ENCODE assay signal across 19 cellular contexts in the genomic region with DNA sequence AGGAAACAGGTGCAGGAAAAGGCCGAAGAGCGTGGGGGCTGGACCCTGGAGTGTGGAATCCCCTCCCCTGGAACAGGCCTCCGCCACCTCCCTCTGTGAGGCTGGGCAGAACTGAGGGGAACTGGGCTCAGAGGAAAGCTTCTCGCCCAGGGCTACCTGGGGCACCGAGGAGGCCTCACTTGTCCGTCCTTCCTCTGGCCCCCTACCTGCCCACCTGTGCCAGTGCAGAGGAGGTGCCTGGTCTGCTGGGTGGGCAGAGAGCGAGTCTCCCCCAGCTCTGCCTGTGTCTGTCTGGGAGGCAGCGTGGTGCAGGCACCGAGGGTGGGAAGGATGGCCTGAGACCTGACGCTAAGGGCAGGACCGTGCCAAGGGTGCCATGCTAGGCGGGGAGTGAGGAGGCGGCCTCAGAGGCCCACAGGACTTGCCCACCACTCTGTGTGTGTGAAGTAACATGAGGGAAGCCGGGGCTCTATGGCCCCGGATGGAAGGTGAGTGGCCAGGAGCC.
"Had no signal": no experiment of that assay in that cellular context is flagged by ENCODE, and none has a peak within 500 bp of the region (broad histone marks: within the 10 kb centered on the region; RNA-seq: fewer than 3 reads in every experiment).

No MANE protein-coding gene starts in this region.

- H3K4me3 ChIP-seq: lung, thyroid gland had no signal

- H3K4me1 ChIP-seq: foreskin keratinocyte, thyroid gland had no signal

- H3K36me3 Mint-ChIP-seq: activated naive CD4-positive, alpha-beta T cell treated with anti-CD3 and anti-CD28 coated beads, Interleukin-2, amount 50 U/mL, for 72 hours; T-cell had no signal

- H3K27me3 Mint-ChIP-seq: activated CD4-positive, alpha-beta T cell treated with anti-CD3 and anti-CD28 coated beads, Interleukin-2, amount 10 ng/mL, durations not matched to agents 24 days and 14 days; T-cell had no signal

- H3K4me1 Mint-ChIP-seq: activated CD4-positive, alpha-beta T cell treated with anti-CD3 and anti-CD28 coated beads, Interleukin-2, amount 10 ng/mL, durations not matched to agents 24 days and 14 days; nephron had no signal

- H3K9me3 Mint-ChIP-seq: activated CD4-positive, alpha-beta T cell treated with anti-CD3 and anti-CD28 coated beads, Interleukin-2, amount 10 ng/mL, durations not matched to agents 24 days and 14 days; activated naive CD4-positive, alpha-beta T cell treated with anti-CD3 and anti-CD28 coated beads, Interleukin-2, amount 50 U/mL, for 72 hours; activated T-cell treated with anti-CD3 and anti-CD28 coated beads, Interleukin-2, amount 50 U/mL, for 72 hours; nephron; T-cell had no signal

- H3K4me3 Mint-ChIP-seq: activated CD4-positive, alpha-beta T cell treated with anti-CD3 and anti-CD28 coated beads, Interleukin-2, amount 10 ng/mL, durations not matched to agents 24 days and 14 days; activated T-cell treated with anti-CD3 and anti-CD28 coated beads, Interleukin-2, amount 50 U/mL, for 72 hours; nephron; T-cell had no signal

- H3K27ac Mint-ChIP-seq: activated CD4-positive, alpha-beta T cell treated with anti-CD3 and anti-CD28 coated beads, Interleukin-2, amount 10 ng/mL, durations not matched to agents 24 days and 14 days; activated naive CD4-positive, alpha-beta T cell treated with anti-CD3 and anti-CD28 coated beads, Interleukin-2, amount 50 U/mL, for 72 hours; activated T-cell treated with anti-CD3 and anti-CD28 coated beads, Interleukin-2, amount 50 U/mL, for 72 hours; nephron; T-cell had no signal

- DNase-seq: activated CD4-positive, alpha-beta T cell treated with anti-CD3 and anti-CD28 coated beads, Interleukin-2, amount 10 ng/mL, durations not matched to agents 24 days and 14 days; activated CD8-positive, alpha-beta memory T cell treated with anti-CD3 and anti-CD28 coated beads, Interleukin-2, amount 50 U/mL, for 4 hours; activated gamma-delta T cell; activated T-cell treated with anti-CD3 and anti-CD28 coated beads, Interleukin-2, amount 50 U/mL, for 72 hours; amniotic stem cell; dermis blood vessel endothelial cell; effector memory CD4-positive, alpha-beta T cell; foreskin keratinocyte; hippocampal formation; islet precursor cell; nucleus accumbens; stimulated activated naive CD4-positive, alpha-beta T cell treated with Interleukin-2 at 50 U/mL for 16 hours; T-cell; T-helper 9 cell; thyroid gland had no signal

- H3K36me3 ChIP-seq: thyroid gland had no signal

- ATAC-seq: activated naive CD4-positive, alpha-beta T cell treated with anti-CD3 and anti-CD28 coated beads, Interleukin-2, amount 50 U/mL, for 72 hours; activated T-cell treated with anti-CD3 and anti-CD28 coated beads, Interleukin-2, amount 50 U/mL, for 72 hours; foreskin keratinocyte; left lobe of liver; T-cell had no signal

- H3K27ac ChIP-seq: foreskin keratinocyte, thyroid gland had no signal

- H3K9me3 ChIP-seq: thyroid gland had no signal

- H3K27me3 ChIP-seq: foreskin keratinocyte, thyroid gland had no signal
